ENCODE assay signal across 1 cellular context in the genomic region with DNA sequence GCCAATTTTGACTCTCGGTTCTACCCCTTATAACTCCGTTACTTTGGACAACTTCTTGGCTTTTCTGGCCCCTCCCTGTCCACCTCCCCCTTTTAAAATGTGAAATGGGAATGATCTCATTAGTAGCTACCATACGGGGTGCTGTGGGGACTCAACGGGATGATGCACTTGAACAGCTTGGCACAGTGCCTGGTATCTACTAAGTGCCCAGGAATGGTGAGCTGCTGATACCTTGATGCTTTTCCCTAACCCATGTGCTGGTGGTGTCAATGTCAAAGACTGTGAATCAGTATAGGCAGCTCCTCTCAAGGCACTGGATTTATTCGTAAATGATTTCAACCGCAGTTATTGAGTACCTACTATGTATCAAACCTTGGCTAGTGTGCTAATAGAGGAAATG.
TF ChIP-seq lines count a peak whose summit lies in the region.

No MANE protein-coding gene starts in this region.

TF ChIP-seq in SK-N-SH, 30 proteins besides CTCF, POLR2A, EP300 and RAD21 (continued from another document):
- TF ChIP-seq, protein P1, sequence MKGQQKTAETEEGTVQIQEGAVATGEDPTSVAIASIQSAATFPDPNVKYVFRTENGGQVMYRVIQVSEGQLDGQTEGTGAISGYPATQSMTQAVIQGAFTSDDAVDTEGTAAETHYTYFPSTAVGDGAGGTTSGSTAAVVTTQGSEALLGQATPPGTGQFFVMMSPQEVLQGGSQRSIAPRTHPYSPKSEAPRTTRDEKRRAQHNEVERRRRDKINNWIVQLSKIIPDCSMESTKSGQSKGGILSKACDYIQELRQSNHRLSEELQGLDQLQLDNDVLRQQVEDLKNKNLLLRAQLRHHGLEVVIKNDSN (IDR thresholded peaks at IDR 0.05; ENCODE audit: borderline replicate concordance, low read depth) = no peak
- TF ChIP-seq MXI1 (IDR thresholded peaks at IDR 0.05; ENCODE audit: low read depth, low read length) (no peak), RCOR1 (IDR thresholded peaks at IDR 0.05; ENCODE audit: low read length) (no peak), RXRA (IDR thresholded peaks at IDR 0.05; ENCODE audit: borderline replicate concordance, low read depth) (no peak)
